ENCODE assay signal across 1 cellular context in the genomic region with DNA sequence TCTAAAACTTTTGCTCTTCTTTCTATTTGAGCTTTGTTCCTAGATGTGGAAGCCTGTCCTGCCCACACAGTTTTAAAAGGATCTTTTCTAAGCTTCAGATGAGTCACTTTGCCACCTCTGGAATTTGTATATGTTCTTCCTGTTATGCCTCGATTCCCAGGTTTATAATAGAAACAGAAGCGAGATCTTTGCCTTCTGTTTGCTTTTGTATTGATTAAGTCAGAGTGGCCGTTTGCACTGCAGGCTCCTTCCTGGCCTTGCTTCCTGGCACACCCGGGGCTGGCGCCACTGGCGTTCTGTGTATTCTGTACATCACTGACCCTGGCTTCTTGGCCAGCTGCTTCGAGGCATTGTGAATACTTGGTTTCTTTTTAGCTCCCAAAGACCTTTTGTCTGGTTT.
TF ChIP-seq lines count a peak whose summit lies in the region.

No MANE protein-coding gene starts in this region.

TF ChIP-seq in HepG2, 621 proteins besides CTCF, POLR2A, EP300 and RAD21 (continued from another document):
- TF ChIP-seq, protein P1, sequence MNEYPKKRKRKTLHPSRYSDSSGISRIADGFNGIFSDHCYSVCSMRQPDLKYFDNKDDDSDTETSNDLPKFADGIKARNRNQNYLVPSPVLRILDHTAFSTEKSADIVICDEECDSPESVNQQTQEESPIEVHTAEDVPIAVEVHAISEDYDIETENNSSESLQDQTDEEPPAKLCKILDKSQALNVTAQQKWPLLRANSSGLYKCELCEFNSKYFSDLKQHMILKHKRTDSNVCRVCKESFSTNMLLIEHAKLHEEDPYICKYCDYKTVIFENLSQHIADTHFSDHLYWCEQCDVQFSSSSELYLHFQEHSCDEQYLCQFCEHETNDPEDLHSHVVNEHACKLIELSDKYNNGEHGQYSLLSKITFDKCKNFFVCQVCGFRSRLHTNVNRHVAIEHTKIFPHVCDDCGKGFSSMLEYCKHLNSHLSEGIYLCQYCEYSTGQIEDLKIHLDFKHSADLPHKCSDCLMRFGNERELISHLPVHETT (CRISPR knock-in tag; conservative IDR thresholded peaks at IDR 0.05): no peak
- TF ChIP-seq ZSCAN30 (CRISPR knock-in tag; IDR thresholded peaks at IDR 0.05): no peak
- TF ChIP-seq ZNF136 (CRISPR knock-in tag; IDR thresholded peaks at IDR 0.05; ENCODE audit: low read depth): no peak
- no peak for TF ChIP-seq NFIC (IDR thresholded peaks at IDR 0.05; ENCODE audit: low read length)
- TF ChIP-seq ZSCAN21 (CRISPR knock-in tag; IDR thresholded peaks at IDR 0.05; ENCODE audit: borderline replicate concordance): no peak
- TF ChIP-seq, protein P2, sequence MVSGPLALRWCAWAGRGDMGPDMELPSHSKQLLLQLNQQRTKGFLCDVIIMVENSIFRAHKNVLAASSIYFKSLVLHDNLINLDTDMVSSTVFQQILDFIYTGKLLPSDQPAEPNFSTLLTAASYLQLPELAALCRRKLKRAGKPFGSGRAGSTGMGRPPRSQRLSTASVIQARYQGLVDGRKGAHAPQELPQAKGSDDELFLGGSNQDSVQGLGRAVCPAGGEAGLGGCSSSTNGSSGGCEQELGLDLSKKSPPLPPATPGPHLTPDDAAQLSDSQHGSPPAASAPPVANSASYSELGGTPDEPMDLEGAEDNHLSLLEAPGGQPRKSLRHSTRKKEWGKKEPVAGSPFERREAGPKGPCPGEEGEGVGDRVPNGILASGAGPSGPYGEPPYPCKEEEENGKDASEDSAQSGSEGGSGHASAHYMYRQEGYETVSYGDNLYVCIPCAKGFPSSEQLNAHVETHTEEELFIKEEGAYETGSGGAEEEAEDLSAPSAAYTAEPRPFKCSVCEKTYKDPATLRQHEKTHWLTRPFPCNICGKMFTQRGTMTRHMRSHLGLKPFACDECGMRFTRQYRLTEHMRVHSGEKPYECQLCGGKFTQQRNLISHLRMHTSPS (CRISPR knock-in tag; IDR thresholded peaks at IDR 0.05; ENCODE audit: low read depth): 0 out of 2 replicates have a peak, but pooled peaks have one; percentile 33
- no peak for TF ChIP-seq ZNF883 (CRISPR knock-in tag; IDR thresholded peaks at IDR 0.05; ENCODE audit: not compliant biosample characterization)
- TF ChIP-seq HES4 (CRISPR knock-in tag; IDR thresholded peaks at IDR 0.05; ENCODE audit: borderline replicate concordance): no peak
- peak; percentile 52; the same call in 1 of the 2 replicates for TF ChIP-seq RARA (CRISPR knock-in tag; IDR thresholded peaks at IDR 0.05)
- no peak for TF ChIP-seq ZNF761 (CRISPR knock-in tag; conservative IDR thresholded peaks at IDR 0.05)
- TF ChIP-seq SOX5 (CRISPR knock-in tag; IDR thresholded peaks at IDR 0.05; ENCODE audit: borderline replicate concordance): 0 out of 2 replicates have a peak, but pooled peaks have one; percentile 30
- TF ChIP-seq NONO (IDR thresholded peaks at IDR 0.05): no peak
- no peak for TF ChIP-seq NONO (CRISPR knock-in tag; conservative IDR thresholded peaks at IDR 0.05)
- TF ChIP-seq FOXP4 (CRISPR knock-in tag; IDR thresholded peaks at IDR 0.05): peak; percentile 46; the same call in 1 of the 2 replicates
- TF ChIP-seq ZNF816 (CRISPR knock-in tag; IDR thresholded peaks at IDR 0.05; ENCODE audit: borderline replicate concordance): no peak
- no peak for TF ChIP-seq YEATS4 (CRISPR knock-in tag; IDR thresholded peaks at IDR 0.05; ENCODE audit: borderline replicate concordance)
- TF ChIP-seq ZNF292 (CRISPR knock-in tag; IDR thresholded peaks at IDR 0.05; ENCODE audit: borderline replicate concordance, low read depth): no peak
- TF ChIP-seq ZBTB34 (CRISPR knock-in tag; IDR thresholded peaks at IDR 0.05): no peak
- TF ChIP-seq, protein P3, sequence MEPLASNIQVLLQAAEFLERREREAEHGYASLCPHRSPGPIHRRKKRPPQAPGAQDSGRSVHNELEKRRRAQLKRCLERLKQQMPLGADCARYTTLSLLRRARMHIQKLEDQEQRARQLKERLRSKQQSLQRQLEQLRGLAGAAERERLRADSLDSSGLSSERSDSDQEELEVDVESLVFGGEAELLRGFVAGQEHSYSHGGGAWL (CRISPR knock-in tag; IDR thresholded peaks at IDR 0.05): no peak
- no peak for TF ChIP-seq NFE2L1 (CRISPR knock-in tag; IDR thresholded peaks at IDR 0.05; ENCODE audit: borderline replicate concordance)
- peak; percentile 26; the same call in 1 of the 2 replicates for TF ChIP-seq SALL1 (CRISPR knock-in tag; IDR thresholded peaks at IDR 0.05)
- TF ChIP-seq HNRNPL (IDR thresholded peaks at IDR 0.05; ENCODE audit: low read depth, low read length): no peak
TF ChIP-seq in HepG2: peak in this region for 19.
